In genomic region chr4:141215972-141216761, GRCh38 we compare ENCODE assay signal across 23 cellular contexts.
"Had no signal": no experiment of that assay in that cellular context is flagged by ENCODE, and none has a peak within 500 bp of the region (broad histone marks: within the 10 kb centered on the region; RNA-seq: fewer than 3 reads in every experiment).

No MANE protein-coding gene starts in this region.

- H3K27ac Mint-ChIP-seq: activated naive CD4-positive, alpha-beta T cell treated with anti-CD3 and anti-CD28 coated beads, Interleukin-2, amount 50 U/mL, for 24 hours; brain; naive thymus-derived CD8-positive, alpha-beta T cell; progenitor cell of endocrine pancreas; stimulated activated effector memory CD8-positive, alpha-beta T cell treated with anti-CD3 and anti-CD28 coated beads, Interleukin-12 subunit alpha, Interleukin-12 subunit beta, amount 100 ng/mL, for 72 hours; stimulated activated naive CD8-positive, alpha-beta T cell treated with anti-CD3 and anti-CD28 coated beads, Interleukin-15, amount 100 ng/mL, for 72 hours had no signal

- H3K9me3 Mint-ChIP-seq: activated naive CD4-positive, alpha-beta T cell treated with anti-CD3 and anti-CD28 coated beads, Interleukin-2, amount 50 U/mL, for 24 hours; stimulated activated effector memory CD8-positive, alpha-beta T cell treated with anti-CD3 and anti-CD28 coated beads, Interleukin-12 subunit alpha, Interleukin-12 subunit beta, amount 100 ng/mL, for 72 hours; stimulated activated naive CD8-positive, alpha-beta T cell treated with anti-CD3 and anti-CD28 coated beads, Interleukin-15, amount 100 ng/mL, for 72 hours had no signal

- H3K27me3 Mint-ChIP-seq: progenitor cell of endocrine pancreas had no signal

- H3K27ac ChIP-seq: skin epidermis, tibial nerve, WERI-Rb-1 had no signal

- DNase-seq: activated CD4-positive, alpha-beta T cell treated with anti-CD3 and anti-CD28 coated beads, Interleukin-2, amount 50 U/mL, for 1 hour; activated CD4-positive, CD25-positive, alpha-beta regulatory T cell treated with anti-CD3 and anti-CD28 coated beads, Interleukin-2, amount 50 U/mL, for 72 hours; activated gamma-delta T cell treated with Interleukin-2 at 50 U/mL for 16 hours; activated T-cell treated with anti-CD3 and anti-CD28 coated beads, Interleukin-2, amount 50 U/mL, for 1 hour; aorta; central memory CD4-positive, alpha-beta T cell; effector memory CD4-positive, alpha-beta T cell; foreskin melanocyte; glutamatergic neuron; naive thymus-derived CD8-positive, alpha-beta T cell; stimulated activated CD4-positive, alpha-beta T cell treated with anti-CD3 and anti-CD28 coated beads, Interleukin-2, amount 100 ng/mL, for 24 hours; stimulated activated naive CD8-positive, alpha-beta T cell treated with anti-CD3 and anti-CD28 coated beads, Interleukin-15, amount 100 ng/mL, for 72 hours; T-helper 1 cell; WERI-Rb-1 had no signal

- H3K36me3 Mint-ChIP-seq: brain had no signal

- H3K27me3 ChIP-seq: tibial nerve had no signal

- H3K4me3 ChIP-seq: skin epidermis, tibial nerve had no signal

- H3K9me3 ChIP-seq: tibial nerve had no signal

- FAIRE-seq: islet of Langerhans, TTC549, urothelium cell line had no signal

- ATAC-seq: naive thymus-derived CD8-positive, alpha-beta T cell; stimulated activated effector memory CD8-positive, alpha-beta T cell treated with anti-CD3 and anti-CD28 coated beads, Interleukin-12 subunit alpha, Interleukin-12 subunit beta, amount 100 ng/mL, for 72 hours; stimulated activated naive CD8-positive, alpha-beta T cell treated with anti-CD3 and anti-CD28 coated beads, Interleukin-15, amount 100 ng/mL, for 72 hours had no signal

- H3K4me3 Mint-ChIP-seq: activated naive CD4-positive, alpha-beta T cell treated with anti-CD3 and anti-CD28 coated beads, Interleukin-2, amount 50 U/mL, for 24 hours; brain; naive thymus-derived CD8-positive, alpha-beta T cell; stimulated activated effector memory CD8-positive, alpha-beta T cell treated with anti-CD3 and anti-CD28 coated beads, Interleukin-12 subunit alpha, Interleukin-12 subunit beta, amount 100 ng/mL, for 72 hours; stimulated activated naive CD8-positive, alpha-beta T cell treated with anti-CD3 and anti-CD28 coated beads, Interleukin-15, amount 100 ng/mL, for 72 hours had no signal

- H3K4me1 ChIP-seq: tibial nerve had no signal

- H3K36me3 ChIP-seq: tibial nerve, WERI-Rb-1 had no signal
